8 cellular contexts compared by ENCODE assay signal in genomic region chr6:1611322-1611571, GRCh38. TPM values are rescaled to one million over a fixed set of nuclear protein-coding genes. Genes with fewer than 3 reads are reported as not detected.
DNase-seq lines count a peak whose midpoint lies in the region; ATAC-seq and TF ChIP-seq lines count a peak whose summit lies in the region.

No MANE protein-coding gene starts in this region.

- intact Hi-C loops in ascending aorta (cut with DNase I) (no loop called here), lower lobe of right lung (cut with DNase I) (no loop called here)

- DNase-seq in ACHN (peak; percentile 54), GM13977 (ENCODE audit: low spot score) (peak; percentile 73), ascending aorta (ENCODE audit: low spot score in 2 of 2) (peak in 1 of 2 donors; percentile 59), lower lobe of right lung (no peak), SKM-1 treated with dmso at 0.1 percent for 144 hours (lab: John Stamatoyannopoulos, UW; ENCODE audit: unreplicated experiment) (no peak)

- no peaks in the 10 kb centered on the region for H3K4me1 ChIP-seq in ascending aorta
- H3K4me1 ChIP-seq in lower lobe of right lung, result peaks cover 43% of the 10 kb centered on the region

- H3K36me3 ChIP-seq in ascending aorta (peaks cover 37 to 52% of the 10 kb centered on the region in 2 donors), lower lobe of right lung (no peaks in the 10 kb centered on the region)

- H3K27me3 ChIP-seq in ascending aorta (no peaks in the 10 kb centered on the region), lower lobe of right lung (ENCODE audit: low read depth) (peaks cover 85% of the 10 kb centered on the region)

- ATAC-seq in lower lobe of right lung (no peak), HG03095 (IDR thresholded peaks at IDR 0.05; ENCODE audit: unreplicated experiment) (no peak), HG02623 (IDR thresholded peaks at IDR 0.05; ENCODE audit: unreplicated experiment) (no peak), GM21619 (IDR thresholded peaks at IDR 0.05; ENCODE audit: unreplicated experiment) (no peak)

- H3K27ac ChIP-seq in ascending aorta, result peak overlapping the region; percentile 95 to 100
- peak overlapping the region; percentile 18 for H3K27ac ChIP-seq in lower lobe of right lung

- TF ChIP-seq CTCF in GM13977 (IDR thresholded peaks at IDR 0.05; ENCODE audit: extremely low read depth, insufficient read depth, missing control alignments) (peak; percentile 45), ascending aorta (IDR thresholded peaks at IDR 0.05) (no peak), lower lobe of right lung (IDR thresholded peaks at IDR 0.05) (no peak)

- in situ Hi-C loops in ACHN (cut with HindIII; ENCODE audit: low pct_ligation_motif_present, low pct_unique_long_range_greater_than_20kb, low sequenced_read_pairs), result no loop called here
- in situ Hi-C loops in GM13977 (cut with MboI; ENCODE audit: low pct_unique_long_range_greater_than_20kb, low sequenced_read_pairs, unreplicated experiment), result loop anchor here (25.0 kb wide), 1 partner anchor 501 kb away; no protein-coding TSS in a partner anchor

- H3K4me3 ChIP-seq in ascending aorta (peak overlapping the region; percentile 91 to 94), lower lobe of right lung (peak overlapping the region; percentile 70)

- H3K9me3 ChIP-seq in ascending aorta (no peaks in the 10 kb centered on the region), lower lobe of right lung (no peaks in the 10 kb centered on the region)

RNA-seq across cellular contexts. Expression of gene FOXC1, which starts 1.5 kb away (rescaled TPM):
- 125 TPM for total RNA-seq in ascending aorta
- total RNA-seq in lower lobe of right lung, result 2.3 TPM

Comparison
In these comparisons a context has a peak if more than half of its experiments do, and no peak if none do; other contexts are left out.
1. DNase-seq: peak in ACHN (single experiment) and GM13977 (single experiment); none in lower lobe of right lung (single experiment) and SKM-1 treated with dmso at 0.1 percent for 144 hours (single experiment).
2. RNA of gene FOXC1, which starts 1.5 kb away (total RNA-seq): 125 TPM in ascending aorta (single experiment); 2.3 TPM in lower lobe of right lung (single experiment); every median in the first group is over 10 times any median in the second.